ENCODE assay signal across 10 cellular contexts in the genomic region with DNA sequence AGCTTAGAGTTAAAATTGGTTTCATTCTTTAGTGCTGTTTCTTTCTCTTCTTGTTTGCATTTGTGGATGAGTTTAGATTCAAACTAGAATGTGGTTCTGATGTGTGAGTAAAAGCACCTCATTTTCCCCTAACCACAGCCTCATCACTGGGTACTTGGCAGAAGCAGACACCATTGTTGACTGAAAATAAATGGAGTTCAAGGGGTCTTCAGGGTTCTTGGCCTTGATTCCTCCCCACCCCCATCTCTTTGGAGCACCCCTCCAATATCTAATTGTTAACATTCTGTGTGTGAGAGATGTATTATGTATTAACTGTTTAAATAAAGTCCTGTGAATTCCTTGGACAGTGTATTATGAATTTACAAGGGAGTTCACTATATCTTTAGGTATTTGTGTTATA. TPM values are rescaled to one million over a fixed set of nuclear protein-coding genes. Genes with fewer than 3 reads are reported as not detected.
DNase-seq lines count a peak whose midpoint lies in the region; ATAC-seq and TF ChIP-seq lines count a peak whose summit lies in the region.
"Had no signal": no experiment of that assay in that cellular context is flagged by ENCODE, and none has a peak within 500 bp of the region (broad histone marks: within the 10 kb centered on the region; RNA-seq: fewer than 3 reads in every experiment).

No MANE protein-coding gene starts in this region.

- H3K36me3 Mint-ChIP-seq in glutamatergic neuron (ENCODE audit: unreplicated experiment), result no peaks in the 10 kb centered on the region

- ATAC-seq in GM18498 (IDR thresholded peaks at IDR 0.05; ENCODE audit: unreplicated experiment) (peak; percentile 62), GM21515 (IDR thresholded peaks at IDR 0.05; ENCODE audit: unreplicated experiment) (peak; percentile 60), HG03521 (IDR thresholded peaks at IDR 0.05; ENCODE audit: unreplicated experiment) (peak; percentile 38)
- ATAC-seq: pancreas had no signal

- peak overlapping the region; percentile 8 for H3K27ac Mint-ChIP-seq in glutamatergic neuron (ENCODE audit: unreplicated experiment)

- peaks cover 2% of the 10 kb centered on the region for H3K9me3 Mint-ChIP-seq in glutamatergic neuron (ENCODE audit: unreplicated experiment)

- H3K4me3 Mint-ChIP-seq in glutamatergic neuron (ENCODE audit: unreplicated experiment), result no peak overlapping the region

- no peak overlapping the region for H3K4me3 ChIP-seq in MG63
- H3K4me3 ChIP-seq: pancreas had no signal

- H3K27me3 Mint-ChIP-seq in glutamatergic neuron (ENCODE audit: unreplicated experiment), result peaks cover 2% of the 10 kb centered on the region

- DNase-seq in glutamatergic neuron (no peak), COLO668 (lab: John Stamatoyannopoulos, UW; ENCODE audit: unreplicated experiment) (no peak), NCI-H187 (lab: John Stamatoyannopoulos, UW) (no peak), MG63 (no peak)
- DNase-seq in stimulated activated CD4-positive, alpha-beta T cell treated with anti-CD3 and anti-CD28 coated beads, Interleukin-12 subunit alpha, Interleukin-12 subunit beta, amount 100 ng/mL, for 4 hours, result no peak
- DNase-seq: DMS153, pancreas had no signal

- H3K4me1 Mint-ChIP-seq in glutamatergic neuron (ENCODE audit: low read depth, unreplicated experiment), result peaks cover 48% of the 10 kb centered on the region

- no peak for TF ChIP-seq CTCF in glutamatergic neuron (IDR thresholded peaks at IDR 0.05; ENCODE audit: partially characterized antibody, unreplicated experiment)

- no peaks in the 10 kb centered on the region for H3K36me3 ChIP-seq in MG63
- H3K36me3 ChIP-seq: pancreas had no signal

- no peaks in the 10 kb centered on the region for H3K9me3 ChIP-seq in MG63
- H3K9me3 ChIP-seq: pancreas had no signal

- no peaks in the 10 kb centered on the region for H3K27me3 ChIP-seq in MG63
- H3K27me3 ChIP-seq: pancreas had no signal

RNA-seq across cellular contexts. Expression of gene JARID2, which starts 59.6 kb away (rescaled TPM):
- total RNA-seq in glutamatergic neuron (ENCODE audit: unreplicated experiment), result 83.8 TPM
- 0.56 and 1.1 TPM in 2 replicates for total RNA-seq in MG63 (2014; rRNA removed; shearing (Covaris generic); ENCODE audit: low replicate concordance)

Comparison
In these comparisons a context has a peak if more than half of its experiments do, and no peak if none do; other contexts are left out.
1. RNA of gene JARID2, which starts 59.6 kb away (total RNA-seq): 83.8 TPM in glutamatergic neuron (single experiment); 0.56 to 1.1 TPM in MG63; every median in the first group is over 10 times any median in the second.
2. Peak in every context shown above with its lines, with median percentiles within 50 percentile points of each other: ATAC-seq.